ENCODE assay signal across 18 cellular contexts in the genomic region with DNA sequence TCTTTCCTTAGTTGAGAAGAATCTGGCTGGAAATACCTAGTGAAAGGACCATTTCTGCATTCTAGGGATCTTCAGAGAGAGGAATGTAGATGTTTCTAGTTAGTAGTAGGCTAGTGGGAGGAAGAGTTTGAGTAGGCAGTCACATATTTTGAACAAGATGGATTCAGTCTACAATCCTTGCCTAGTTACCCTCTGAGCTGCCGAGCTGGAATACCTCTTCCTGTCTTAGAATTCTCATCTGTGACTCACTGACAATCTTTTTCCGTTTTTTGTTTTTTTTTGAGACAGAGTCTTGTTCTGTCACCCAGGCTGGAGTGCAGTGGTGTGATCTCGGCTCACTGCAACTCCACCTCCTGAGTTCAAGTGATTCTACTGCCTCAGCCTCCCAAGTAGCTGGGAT. TPM values are rescaled to one million over a fixed set of nuclear protein-coding genes. Genes with fewer than 3 reads are reported as not detected.
DNase-seq lines count a peak whose midpoint lies in the region; ATAC-seq and TF ChIP-seq lines count a peak whose summit lies in the region.
"Had no signal": no experiment of that assay in that cellular context is flagged by ENCODE, and none has a peak within 500 bp of the region (broad histone marks: within the 10 kb centered on the region; RNA-seq: fewer than 3 reads in every experiment).

No MANE protein-coding gene starts in this region.

- DNase-seq in GM03348 (ENCODE audit: low spot score): peak; percentile 43
- DNase-seq in RKO (ENCODE audit: low spot score): peak; percentile 30
- peak; percentile 43 for DNase-seq in choroid plexus epithelial cell (ENCODE audit: low read depth)
- peak; percentile 55 for DNase-seq in non-pigmented ciliary epithelial cell (ENCODE audit: low read depth)
- DNase-seq in T-helper 2 cell: no peak
- no peak for DNase-seq in natural killer cell
- no peak for DNase-seq in SW480 (ENCODE audit: low spot score)
- DNase-seq: Calu3; CD4-positive, alpha-beta T cell; DMS79; Karpas-422; NCI-H1105 treated with DMSO at 0.1 percent for 48 hours; NCI-H2081 treated with DMSO at 0.1 percent for 48 hours; NCI-H2227 treated with DMSO at 0.1 percent for 48 hours; NCI-H526 had no signal

- intact Hi-C loops in natural killer cell (cut with micrococcal nuclease): no loop called here

- no peak for ATAC-seq in HG03460 (IDR thresholded peaks at IDR 0.05; ENCODE audit: unreplicated experiment)
- ATAC-seq in natural killer cell: no peak

- no peak overlapping the region for H3K27ac Mint-ChIP-seq in natural killer cell
- H3K27ac Mint-ChIP-seq: B cell; CD4-positive, alpha-beta T cell had no signal

- no peak overlapping the region for H3K4me3 ChIP-seq in choroid plexus epithelial cell (ENCODE audit: low read depth, low read length)

- H3K36me3 Mint-ChIP-seq in natural killer cell: no peaks in the 10 kb centered on the region

- no peak for TF ChIP-seq CTCF in choroid plexus epithelial cell (conservative IDR thresholded peaks at IDR 0.05; ENCODE audit: low read depth, low read length)
- TF ChIP-seq CTCF in natural killer cell (IDR thresholded peaks at IDR 0.05): no peak

- no peaks in the 10 kb centered on the region for H3K9me3 Mint-ChIP-seq in natural killer cell

- H3K4me1 Mint-ChIP-seq in natural killer cell: peaks cover 4 to 5% of the 10 kb centered on the region in 2 donors
- H3K4me1 Mint-ChIP-seq: B cell had no signal

- H3K4me3 Mint-ChIP-seq in natural killer cell: no peak overlapping the region
- H3K4me3 Mint-ChIP-seq: B cell; CD4-positive, alpha-beta T cell had no signal

- peaks cover 17 to 23% of the 10 kb centered on the region in 2 donors for H3K27me3 Mint-ChIP-seq in natural killer cell (ENCODE audit: low read depth in 2 of 2)

RNA-seq across cellular contexts. Expression of a gene that starts 30.7 kb away (rescaled TPM):
- not detected for total RNA-seq in natural killer cell
- total RNA-seq: B cell; Calu3; CD4-positive, alpha-beta T cell; OCI-LY7 had no signal

Comparison
In these comparisons a context has a peak if more than half of its experiments do, and no peak if none do; other contexts are left out.
1. DNase-seq: peak in GM03348 (single experiment), RKO (single experiment), choroid plexus epithelial cell (single experiment) and non-pigmented ciliary epithelial cell (single experiment); none in T-helper 2 cell (0 of 5), natural killer cell (single experiment) and SW480 (single experiment).